ENCODE assay signal across 8 cellular contexts in genomic region chr12:2640709-2641108, GRCh38.
DNase-seq lines count a peak whose midpoint lies in the region; ATAC-seq, FAIRE-seq and TF ChIP-seq lines count a peak whose summit lies in the region.

No MANE protein-coding gene starts in this region.

- intact Hi-C loops in left lung (cut with DNase I): no loop called here

- H3K36me3 ChIP-seq in bronchial epithelial cell (ENCODE audit: control insufficient read depth, insufficient read depth, low read length): no peaks in the 10 kb centered on the region
- no peaks in the 10 kb centered on the region for H3K36me3 ChIP-seq in left lung

- no peaks in the 10 kb centered on the region for H3K9me3 ChIP-seq in left lung

- TF ChIP-seq CTCF in bronchial epithelial cell (IDR thresholded peaks at IDR 0.05; ENCODE audit: insufficient read depth, low read length, severe bottlenecking) (no peak), left lung (IDR thresholded peaks at IDR 0.05) (no peak)

- H3K27ac ChIP-seq in left lung: peak overlapping the region in 1 of 2 donors; percentile 14

- peak; percentile 92 for ATAC-seq in left lung
- no peak for ATAC-seq in GM19463 (IDR thresholded peaks at IDR 0.05; ENCODE audit: unreplicated experiment)

- no peaks in the 10 kb centered on the region for H3K4me1 ChIP-seq in left lung

- H3K27me3 ChIP-seq in bronchial epithelial cell (ENCODE audit: control insufficient read depth, insufficient read depth, low read length): no peaks in the 10 kb centered on the region
- H3K27me3 ChIP-seq in left lung: peaks cover 0 to 36% of the 10 kb centered on the region in 2 donors

- no peak overlapping the region for H3K4me3 ChIP-seq in bronchial epithelial cell (ENCODE audit: low read depth, low read length)
- H3K4me3 ChIP-seq in left lung: no peak overlapping the region

- peak; percentile 46 for DNase-seq in stimulated activated CD4-positive, alpha-beta T cell treated with anti-CD3 and anti-CD28 coated beads, Interleukin-1b, Interleukin-23, amount 100 ng/mL, for 48 hours
- no peak for DNase-seq in stimulated activated CD4-positive, alpha-beta T cell treated with anti-CD3 and anti-CD28 coated beads, Interleukin-4, amount 100 ng/mL, for 4 hours
- DNase-seq in bronchial epithelial cell (ENCODE audit: low read depth) (peak; percentile 89), left lung (peak in 1 of 2 donors; percentile 73), ureter (ENCODE audit: low spot score) (peak; percentile 69), SK-N-DZ (ENCODE audit: low spot score) (no peak)
- no peak for DNase-seq in central memory CD4-positive, alpha-beta T cell

- FAIRE-seq in bronchial epithelial cell (lab: Jason Lieb, UNC): peak; percentile 52

Comparison
In these comparisons a context has a peak if more than half of its experiments do, and no peak if none do; other contexts are left out.
1. DNase-seq: peak in stimulated activated CD4-positive, alpha-beta T cell treated with anti-CD3 and anti-CD28 coated beads, Interleukin-1b, Interleukin-23, amount 100 ng/mL, for 48 hours (single experiment), bronchial epithelial cell (single experiment) and ureter (single experiment); none in stimulated activated CD4-positive, alpha-beta T cell treated with anti-CD3 and anti-CD28 coated beads, Interleukin-4, amount 100 ng/mL, for 4 hours (0 of 2), SK-N-DZ (single experiment) and central memory CD4-positive, alpha-beta T cell (single experiment).